ENCODE assay signal across 22 cellular contexts in genomic region chr19:16849168-16849567, GRCh38. TPM values are rescaled to one million over a fixed set of nuclear protein-coding genes. Genes with fewer than 3 reads are reported as not detected.
DNase-seq lines count a peak whose midpoint lies in the region; ATAC-seq and TF ChIP-seq lines count a peak whose summit lies in the region.
"Had no signal": no experiment of that assay in that cellular context is flagged by ENCODE, and none has a peak within 500 bp of the region (broad histone marks: within the 10 kb centered on the region; RNA-seq: fewer than 3 reads in every experiment).

No MANE protein-coding gene starts in this region.

- no peak for ATAC-seq in effector memory CD8-positive, alpha-beta T cell (replicated peaks)
- ATAC-seq in HG03095 (IDR thresholded peaks at IDR 0.05; ENCODE audit: unreplicated experiment), result no peak
- ATAC-seq: activated naive CD8-positive, alpha-beta T cell treated with anti-CD3 and anti-CD28 coated beads, Interleukin-2, amount 50 U/mL, for 24 hours had no signal

- no peaks in the 10 kb centered on the region for H3K9me3 Mint-ChIP-seq in effector memory CD8-positive, alpha-beta T cell
- H3K9me3 Mint-ChIP-seq: activated naive CD8-positive, alpha-beta T cell treated with anti-CD3 and anti-CD28 coated beads, Interleukin-2, amount 50 U/mL, for 24 hours; activated T-helper 2 cell treated with anti-CD3 and anti-CD28 coated beads, Interferon-gamma antibody, Interleukin-2, Interleukin-4, amounts not matched to agents 10 μg/mL and 5 μg/mL and 100 μg/mL, durations not matched to agents 14 hours and 24 hours and 36 hours; CD4-positive, CD25-positive, alpha-beta regulatory T cell; IgD-negative memory B cell; nephron; T-helper 2 cell treated with Interferon-gamma antibody and Interleukin-4, amounts not matched to agents 5 μg/mL and 100 μg/mL, for 36 hours had no signal

- peaks cover 46% of the 10 kb centered on the region for H3K36me3 Mint-ChIP-seq in effector memory CD8-positive, alpha-beta T cell (ENCODE audit: insufficient read depth)

- H3K4me3 ChIP-seq in SJSA1 (no peak overlapping the region), fibroblast of mammary gland (ENCODE audit: control insufficient read depth, low read depth, low read length) (no peak overlapping the region), WERI-Rb-1 (ENCODE audit: low read depth, low read length) (no peak overlapping the region)
- H3K4me3 ChIP-seq: cardiac muscle cell, prostate gland, SJCRH30 had no signal

- TF ChIP-seq CTCF in fibroblast of mammary gland (conservative IDR thresholded peaks at IDR 0.05; ENCODE audit: control insufficient read depth, insufficient read depth, low read depth, low read length), result no peak
- TF ChIP-seq CTCF in WERI-Rb-1 (IDR thresholded peaks at IDR 0.05; ENCODE audit: low read depth, low read length), result no peak

- no peak overlapping the region for H3K4me3 Mint-ChIP-seq in effector memory CD8-positive, alpha-beta T cell
- H3K4me3 Mint-ChIP-seq: activated naive CD8-positive, alpha-beta T cell treated with anti-CD3 and anti-CD28 coated beads, Interleukin-2, amount 50 U/mL, for 24 hours; CD4-positive, CD25-positive, alpha-beta regulatory T cell; IgD-negative memory B cell; nephron; T-helper 2 cell treated with Interferon-gamma antibody and Interleukin-4, amounts not matched to agents 5 μg/mL and 100 μg/mL, for 36 hours had no signal

- H3K4me1 Mint-ChIP-seq in effector memory CD8-positive, alpha-beta T cell (ENCODE audit: low read depth in 2 of 2), result no peaks in the 10 kb centered on the region
- H3K4me1 Mint-ChIP-seq: activated naive CD8-positive, alpha-beta T cell treated with anti-CD3 and anti-CD28 coated beads, Interleukin-2, amount 50 U/mL, for 24 hours; CD4-positive, CD25-positive, alpha-beta regulatory T cell; nephron had no signal

- H3K4me1 ChIP-seq in SJSA1 (replicated peaks), result peaks cover 27% of the 10 kb centered on the region
- H3K4me1 ChIP-seq: prostate gland, SJCRH30 had no signal

- H3K27ac Mint-ChIP-seq in effector memory CD8-positive, alpha-beta T cell, result peak overlapping the region in 1 of 2 donors; percentile 31
- H3K27ac Mint-ChIP-seq: activated naive CD8-positive, alpha-beta T cell treated with anti-CD3 and anti-CD28 coated beads, Interleukin-2, amount 50 U/mL, for 24 hours; activated T-helper 2 cell treated with anti-CD3 and anti-CD28 coated beads, Interferon-gamma antibody, Interleukin-2, Interleukin-4, amounts not matched to agents 10 μg/mL and 5 μg/mL and 100 μg/mL, durations not matched to agents 14 hours and 24 hours and 36 hours; nephron; T-helper 2 cell treated with Interferon-gamma antibody and Interleukin-4, amounts not matched to agents 5 μg/mL and 100 μg/mL, for 36 hours had no signal

- H3K9me3 ChIP-seq in SJSA1 (replicated peaks) (no peaks in the 10 kb centered on the region), WERI-Rb-1 (ENCODE audit: severe bottlenecking) (no peaks in the 10 kb centered on the region)
- H3K9me3 ChIP-seq: prostate gland, SJCRH30 had no signal

- DNase-seq in HS-5 (ENCODE audit: low read depth), result peak; percentile 16
- peak in 1 of 2 experiments; percentile 15 for DNase-seq in SJSA1 (ENCODE audit: low read depth in 1 of 2, low spot score in 2 of 2)
- peak; percentile 79 for DNase-seq in fibroblast of mammary gland (ENCODE audit: low read depth)
- DNase-seq in WERI-Rb-1, result no peak
- no peak for DNase-seq in effector memory CD8-positive, alpha-beta T cell
- no peak for DNase-seq in dedifferentiated amniotic fluid mesenchymal stem cell (ENCODE audit: extremely low spot score)
- DNase-seq: activated naive CD8-positive, alpha-beta T cell treated with anti-CD3 and anti-CD28 coated beads, Interleukin-2, amount 50 U/mL, for 24 hours; CD4-positive, CD25-positive, alpha-beta regulatory T cell; hypothalamus; NCI-H1048; NCI-H2081 treated with DMSO at 0.1 percent for 48 hours; NCI-H524 treated with DMSO at 0.1 percent for 48 hours; SJCRH30 had no signal

- H3K27me3 Mint-ChIP-seq in effector memory CD8-positive, alpha-beta T cell, result no peaks in the 10 kb centered on the region
- H3K27me3 Mint-ChIP-seq: activated naive CD8-positive, alpha-beta T cell treated with anti-CD3 and anti-CD28 coated beads, Interleukin-2, amount 50 U/mL, for 24 hours; CD4-positive, CD25-positive, alpha-beta regulatory T cell; IgD-negative memory B cell had no signal

- no peaks in the 10 kb centered on the region for H3K27me3 ChIP-seq in SJSA1 (replicated peaks)
- H3K27me3 ChIP-seq in WERI-Rb-1 (ENCODE audit: insufficient read depth, low read depth, severe bottlenecking), result no peaks in the 10 kb centered on the region
- H3K27me3 ChIP-seq: cardiac muscle cell, SJCRH30 had no signal

- peak overlapping the region; percentile 3; the same call in 1 of the 2 replicates for H3K27ac ChIP-seq in SJSA1
- no peak overlapping the region for H3K27ac ChIP-seq in WERI-Rb-1
- H3K27ac ChIP-seq: cardiac muscle cell, prostate gland, SJCRH30 had no signal

- H3K36me3 ChIP-seq in SJSA1 (peaks cover 96% of the 10 kb centered on the region), WERI-Rb-1 (peaks cover 73% of the 10 kb centered on the region)

RNA-seq across cellular contexts. Expression of gene SIN3B, which starts 20.0 kb away (rescaled TPM):
- 9.5 and 18.8 TPM in 2 replicates for total RNA-seq in SJSA1 (2014; rRNA removed; shearing (Covaris generic))

RNA-seq across cellular contexts. Expression of gene F2RL3, which starts 39.6 kb away (rescaled TPM):
- 0.37 and 0.50 TPM in 2 replicates for total RNA-seq in SJSA1 (2014; rRNA removed; shearing (Covaris generic))
- total RNA-seq: activated T-helper 2 cell treated with anti-CD3 and anti-CD28 coated beads, Interferon-gamma antibody, Interleukin-2, Interleukin-4, amounts not matched to agents 10 μg/mL and 5 μg/mL and 100 μg/mL, durations not matched to agents 14 hours and 24 hours and 36 hours; H1; temporal lobe had no signal

Comparison
In these comparisons a context has a peak if more than half of its experiments do, and no peak if none do; other contexts are left out.
1. DNase-seq: peak in HS-5 (single experiment) and fibroblast of mammary gland (single experiment); none in WERI-Rb-1 (single experiment), effector memory CD8-positive, alpha-beta T cell (0 of 3) and dedifferentiated amniotic fluid mesenchymal stem cell (single experiment).